ENCODE assay signal across 18 cellular contexts in the genomic region with DNA sequence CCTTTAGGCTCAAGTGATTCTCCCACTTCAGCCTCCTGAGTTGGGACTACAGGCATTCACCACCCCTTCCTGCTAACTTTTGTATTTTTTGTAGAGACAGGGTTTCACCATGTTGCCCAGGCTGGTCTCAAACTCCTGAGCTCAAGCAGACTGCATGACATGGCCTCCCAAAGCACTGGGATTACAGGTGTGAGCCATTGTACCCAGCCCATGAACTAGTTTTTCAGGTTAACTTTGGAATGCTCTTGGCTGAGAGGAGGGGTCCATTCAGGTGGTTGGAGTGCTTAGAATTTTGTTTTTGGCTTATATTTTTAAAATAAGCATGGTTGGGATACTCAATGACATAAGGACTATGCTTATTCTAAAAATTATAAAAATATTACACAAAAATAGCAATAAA.
"Had no signal": no experiment of that assay in that cellular context is flagged by ENCODE, and none has a peak within 500 bp of the region (broad histone marks: within the 10 kb centered on the region; RNA-seq: fewer than 3 reads in every experiment).

No MANE protein-coding gene starts in this region.

- H3K27ac ChIP-seq: dorsolateral prefrontal cortex, uterus had no signal

- H3K4me3 ChIP-seq: dorsolateral prefrontal cortex, transverse colon, uterus had no signal

- H3K4me1 ChIP-seq: transverse colon, uterus had no signal

- H3K36me3 ChIP-seq: transverse colon, uterus had no signal

- DNase-seq: activated CD4-positive, alpha-beta memory T cell treated with anti-CD3 and anti-CD28 coated beads, Interleukin-2, amount 10 ng/mL, durations not matched to agents 7 days and 5 days; activated CD4-positive, alpha-beta T cell treated with anti-CD3 and anti-CD28 coated beads, Interleukin-2, amount 10 ng/mL, durations not matched to agents 24 days and 14 days; activated effector memory CD4-positive, alpha-beta T cell treated with anti-CD3 and anti-CD28 coated beads, Interleukin-2, amount 50 U/mL, for 16 hours; activated naive CD4-positive, alpha-beta T cell treated with anti-CD3 and anti-CD28 coated beads, Interleukin-2, amount 10 ng/mL, durations not matched to agents 7 days and 5 days; dorsolateral prefrontal cortex; foreskin fibroblast; immature natural killer cell; midbrain; natural killer cell; retina; stimulated activated CD4-positive, alpha-beta T cell treated with anti-CD3 and anti-CD28 coated beads, Interleukin-2, amount 100 ng/mL, for 48 hours; stimulated activated CD8-positive, alpha-beta memory T cell treated with anti-CD3 and anti-CD28 coated beads, Interleukin-4, amount 100 ng/mL, for 48 hours; T-helper 17 cell; uterus had no signal

- ATAC-seq: activated CD4-positive, CD25-positive, alpha-beta regulatory T cell treated with anti-CD3 and anti-CD28 coated beads, Interleukin-2, amount 50 U/mL, for 24 hours; left lobe of liver; natural killer cell; stimulated activated naive B cell treated with anti-CD40 and anti-IgM and Interleukin-4, amounts not matched to agents 10 μg/mL and 1 μg/mL and 100 μg/mL, for 72 hours; T-helper 17 cell had no signal

- H3K27me3 ChIP-seq: transverse colon, uterus had no signal

- H3K9me3 ChIP-seq: transverse colon, uterus had no signal
